ENCODE assay signal across 11 cellular contexts in genomic region chr19:56633021-56633420, GRCh38. TPM values are rescaled to one million over a fixed set of nuclear protein-coding genes. Genes with fewer than 3 reads are reported as not detected.
"Had no signal": no experiment of that assay in that cellular context is flagged by ENCODE, and none has a peak within 500 bp of the region (broad histone marks: within the 10 kb centered on the region; RNA-seq: fewer than 3 reads in every experiment).

No MANE protein-coding gene starts in this region.

- H2AFZ ChIP-seq: GM23248, GM23338 had no signal

- H3K27ac Mint-ChIP-seq: GM23338, H9, HFFc6 had no signal

- H3K9ac ChIP-seq: GM23248 had no signal

- DNase-seq: GM23248, GOT3, H7, H9, HCEC 1CT, HFFc6 had no signal

- H3K4me1 Mint-ChIP-seq: GM23338, H9 had no signal

- H3K4me1 ChIP-seq: HAP-1 had no signal

- H3K9me3 ChIP-seq: HAP-1 had no signal

- H3K4me3 Mint-ChIP-seq: GM23338, H9, HFFc6 had no signal

- H3K4me2 ChIP-seq: GM23338 had no signal

- H3K36me3 ChIP-seq: HAP-1 had no signal

- H3K4me3 ChIP-seq: GM23248, GM23338, HAP-1 had no signal

- ATAC-seq: GM23338, HCT116 had no signal

- H3K27ac ChIP-seq: GM23248 had no signal

RNA-seq across cellular contexts. Expression of gene SMIM17, which starts 9.9 kb away (rescaled TPM):
- total RNA-seq: H1, H4, H7 had no signal
- polyA plus RNA-seq: GM23248, GM23338 had no signal

RNA-seq across cellular contexts. Expression of gene ZNF835, which starts 38.5 kb away (rescaled TPM):
- total RNA-seq: GM23248, H7, HFFc6 had no signal
